Comparison of ENCODE assay signal across 1 cellular context in genomic region chr17:19332371-19333131, GRCh38.
TF ChIP-seq lines count a peak whose summit lies in the region.

No MANE protein-coding gene starts in this region.

TF ChIP-seq in SK-N-SH, 30 proteins besides CTCF, POLR2A, EP300 and RAD21 (continued from another document):
- TF ChIP-seq TEAD4 (IDR thresholded peaks at IDR 0.05; ENCODE audit: borderline replicate concordance, insufficient read depth) (no peak), MAX (IDR thresholded peaks at IDR 0.05; ENCODE audit: low read depth) (no peak), REST (IDR thresholded peaks at IDR 0.05; ENCODE audit: low read depth, low read length) (no peak), GATA2 (CRISPR knock-in tag; IDR thresholded peaks at IDR 0.05) (no peak), GABPA (IDR thresholded peaks at IDR 0.05; ENCODE audit: low read depth) (no peak), EZH2phosphoT487 (IDR thresholded peaks at IDR 0.05; ENCODE audit: borderline replicate concordance, low read depth) (no peak), FOXM1 (IDR thresholded peaks at IDR 0.05; ENCODE audit: low read depth) (no peak), IRF3 (IDR thresholded peaks at IDR 0.05; ENCODE audit: low read depth, low read length) (no peak)
TF ChIP-seq in SK-N-SH: peak in this region for 0.
